Comparison of ENCODE assay signal across 8 cellular contexts in the genomic region with DNA sequence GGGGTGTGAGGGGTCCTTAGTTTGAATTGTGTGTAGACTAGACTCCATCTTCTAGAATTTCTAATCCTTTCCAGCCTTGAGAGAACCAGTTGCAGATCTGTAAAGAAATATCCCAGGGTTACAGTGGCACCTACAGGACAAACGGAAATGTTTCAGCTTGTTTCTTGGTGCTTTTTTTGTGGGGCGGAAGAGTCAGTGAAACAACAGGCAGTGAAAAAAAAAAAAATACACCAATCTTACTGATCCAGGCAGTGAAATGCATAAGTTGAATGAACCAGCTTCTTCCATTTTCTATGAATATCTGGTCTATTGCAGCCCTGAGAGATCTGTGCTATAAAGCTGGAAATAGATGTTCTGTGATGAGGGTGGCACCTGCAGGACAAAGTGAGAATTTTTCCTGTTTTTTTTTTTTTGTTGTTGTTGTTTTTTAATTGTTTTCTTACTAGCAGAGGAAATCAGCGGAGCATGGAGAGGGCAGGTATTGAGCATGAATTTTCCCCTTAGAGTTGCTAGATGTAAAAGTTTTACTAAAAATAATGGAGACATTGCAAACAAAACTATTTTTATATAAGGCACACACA.
DNase-seq lines count a peak whose midpoint lies in the region; ATAC-seq, FAIRE-seq and TF ChIP-seq lines count a peak whose summit lies in the region.

No MANE protein-coding gene starts in this region.

- H3K27ac ChIP-seq in brain microvascular endothelial cell (no peak overlapping the region), thoracic aorta (no peak overlapping the region)

- peak; percentile 99 for FAIRE-seq in islet of Langerhans (lab: Jason Lieb, UNC)

- H3K4me3 ChIP-seq in brain microvascular endothelial cell (ENCODE audit: low read depth, low read length) (no peak overlapping the region), thoracic aorta (no peak overlapping the region)

- H3K36me3 ChIP-seq in brain microvascular endothelial cell (replicated peaks), result no peaks in the 10 kb centered on the region
- H3K36me3 ChIP-seq in thoracic aorta, result no peaks in the 10 kb centered on the region

- H3K4me1 ChIP-seq in thoracic aorta (ENCODE audit: control insufficient read depth in 1 of 2, low read depth in 2 of 2), result peaks cover 0 to 4% of the 10 kb centered on the region in 2 donors

- peak; percentile 47 for TF ChIP-seq CTCF in brain microvascular endothelial cell (IDR thresholded peaks at IDR 0.05; ENCODE audit: low read depth, low read length, missing control alignments)
- peak; percentile 65 for TF ChIP-seq CTCF in thoracic aorta (IDR thresholded peaks at IDR 0.05)

- in situ Hi-C loops in brain microvascular endothelial cell (cut with HindIII; ENCODE audit: low pct_ligation_motif_present, low sequenced_read_pairs), result loop anchor here (25.0 kb wide), 1 partner anchor 178 kb away; no protein-coding TSS in a partner anchor

- H3K27me3 ChIP-seq in brain microvascular endothelial cell (replicated peaks) (no peaks in the 10 kb centered on the region), thoracic aorta (replicated peaks; ENCODE audit: insufficient read depth) (no peaks in the 10 kb centered on the region)

- ATAC-seq in GM19397 (IDR thresholded peaks at IDR 0.05; ENCODE audit: unreplicated experiment) (peak; percentile 76), HG03439 (IDR thresholded peaks at IDR 0.05; ENCODE audit: unreplicated experiment) (peak; percentile 77), thoracic aorta (ENCODE audit: insufficient number of reproducible peaks, low FRiP score, low read depth) (peak; percentile 39)

- no peaks in the 10 kb centered on the region for H3K9me3 ChIP-seq in thoracic aorta

- DNase-seq in D341Med (ENCODE audit: low spot score) (peak; percentile 38), NCI-H524 treated with DMSO at 0.1 percent for 48 hours (lab: John Stamatoyannopoulos, UW) (peak; percentile 75), brain microvascular endothelial cell (peak; percentile 51), thoracic aorta (ENCODE audit: low spot score) (no peak), middle frontal gyrus (ENCODE audit: extremely low spot score, low spot score) (no peak)

Comparison
In these comparisons a context has a peak if more than half of its experiments do, and no peak if none do; other contexts are left out.
1. DNase-seq: peak in D341Med (single experiment), NCI-H524 treated with DMSO at 0.1 percent for 48 hours (single experiment) and brain microvascular endothelial cell (single experiment); none in thoracic aorta (single experiment) and middle frontal gyrus (single experiment).
2. Peak in every context shown above with its lines, with median percentiles within 50 percentile points of each other: ATAC-seq.